19 cellular contexts compared by ENCODE assay signal in genomic region chr11:63931045-63931444, GRCh38. TPM values are rescaled to one million over a fixed set of nuclear protein-coding genes. Genes with fewer than 3 reads are reported as not detected.
"Had no signal": no experiment of that assay in that cellular context is flagged by ENCODE, and none has a peak within 500 bp of the region (broad histone marks: within the 10 kb centered on the region; RNA-seq: fewer than 3 reads in every experiment).

No MANE protein-coding gene starts in this region.

- ATAC-seq: activated CD4-positive, alpha-beta T cell treated with anti-CD3 and anti-CD28 coated beads for 36 hours; activated T-cell treated with anti-CD3 and anti-CD28 coated beads, Interleukin-2, amount 50 U/mL, for 72 hours; esophagus mucosa; foreskin keratinocyte; natural killer cell treated with Interleukin-12 subunit alpha and Interleukin-12 subunit beta and Interleukin-15 and Interleukin-18, amount 100 ng/mL, for 72 hours; stimulated activated memory B cell treated with anti-CD40 and anti-IgM and Interleukin-4, amounts not matched to agents 10 μg/mL and 1 μg/mL and 100 μg/mL, for 72 hours had no signal

- H3K27ac ChIP-seq: foreskin keratinocyte, transverse colon, uterus had no signal

- H3K4me1 ChIP-seq: transverse colon, uterus had no signal

- H3K4me3 ChIP-seq: transverse colon, uterus had no signal

- H3K27me3 ChIP-seq: transverse colon, uterus had no signal

- DNase-seq: activated B cell treated with CpG ODN at 0.5 μM for 24 hours; activated CD4-positive, alpha-beta memory T cell treated with anti-CD3 and anti-CD28 coated beads for 36 hours; activated CD4-positive, alpha-beta T cell treated with anti-CD3 and anti-CD28 coated beads for 36 hours; activated effector memory CD4-positive, alpha-beta T cell treated with Interleukin-2 at 50 U/mL for 16 hours; activated naive CD4-positive, alpha-beta T cell treated with anti-CD3 and anti-CD28 coated beads for 36 hours; activated naive CD8-positive, alpha-beta T cell treated with anti-CD3 and anti-CD28 coated beads, Interleukin-2, amount 10 ng/mL, durations not matched to agents 7 days and 5 days; activated T-cell treated with anti-CD3 and anti-CD28 coated beads, Interleukin-2, amount 50 U/mL, for 72 hours; amniotic stem cell; effector CD4-positive, alpha-beta T cell; foreskin keratinocyte; head of caudate nucleus; small intestine; stimulated activated CD4-positive, alpha-beta T cell treated with anti-CD3 and anti-CD28 coated beads, Interleukin-15, amount 100 ng/mL, for 24 hours; T1000; transverse colon; uterus had no signal

- H3K9me3 ChIP-seq: transverse colon, uterus had no signal

- H3K36me3 ChIP-seq: transverse colon, uterus had no signal

RNA-seq across cellular contexts. Expression of gene RCOR2, which starts 14.1 kb away (rescaled TPM):
- total RNA-seq: activated B cell treated with CpG ODN at 0.5 μM for 24 hours; natural killer cell treated with Interleukin-12 subunit alpha and Interleukin-12 subunit beta and Interleukin-15 and Interleukin-18, amount 100 ng/mL, for 72 hours had no signal
